14 cellular contexts compared by ENCODE assay signal in genomic region chr9:126527109-126527825, GRCh38.
"Had no signal": no experiment of that assay in that cellular context is flagged by ENCODE, and none has a peak within 500 bp of the region (broad histone marks: within the 10 kb centered on the region; RNA-seq: fewer than 3 reads in every experiment).

No MANE protein-coding gene starts in this region.

- FAIRE-seq: keratinocyte had no signal

- H3K27ac Mint-ChIP-seq: activated CD4-positive, alpha-beta memory T cell treated with anti-CD3 and anti-CD28 coated beads for 36 hours; activated CD4-positive, alpha-beta T cell treated with anti-CD3 and anti-CD28 coated beads for 36 hours; activated naive CD8-positive, alpha-beta T cell; effector memory CD8-positive, alpha-beta T cell; naive thymus-derived CD8-positive, alpha-beta T cell; stimulated activated naive CD8-positive, alpha-beta T cell treated with anti-CD3 and anti-CD28 coated beads, Interleukin-15, Interleukin-2, amounts not matched to agents 100 ng/mL and 50 ng/mL, for 24 hours; T-cell; WTC11 had no signal

- H3K36me3 ChIP-seq: suprapubic skin, transverse colon had no signal

- ATAC-seq: activated CD4-positive, alpha-beta T cell treated with anti-CD3 and anti-CD28 coated beads for 36 hours; effector memory CD8-positive, alpha-beta T cell; left ventricle myocardium superior; naive thymus-derived CD8-positive, alpha-beta T cell; T-cell had no signal

- H3K27ac ChIP-seq: hepatocyte, suprapubic skin, transverse colon had no signal

- H2AFZ ChIP-seq: hepatocyte had no signal

- H3K36me3 Mint-ChIP-seq: activated CD4-positive, alpha-beta memory T cell treated with anti-CD3 and anti-CD28 coated beads for 36 hours; activated naive CD8-positive, alpha-beta T cell; naive thymus-derived CD8-positive, alpha-beta T cell; T-cell; WTC11 had no signal

- H3K4me3 ChIP-seq: hepatocyte, suprapubic skin, transverse colon had no signal

- H3K4me3 Mint-ChIP-seq: activated CD4-positive, alpha-beta memory T cell treated with anti-CD3 and anti-CD28 coated beads for 36 hours; activated CD4-positive, alpha-beta T cell treated with anti-CD3 and anti-CD28 coated beads for 36 hours; activated naive CD8-positive, alpha-beta T cell; effector memory CD8-positive, alpha-beta T cell; naive thymus-derived CD8-positive, alpha-beta T cell; stimulated activated naive CD8-positive, alpha-beta T cell treated with anti-CD3 and anti-CD28 coated beads, Interleukin-15, Interleukin-2, amounts not matched to agents 100 ng/mL and 50 ng/mL, for 24 hours; T-cell; WTC11 had no signal

- DNase-seq: activated CD4-positive, alpha-beta memory T cell treated with anti-CD3 and anti-CD28 coated beads for 36 hours; activated CD4-positive, alpha-beta T cell treated with anti-CD3 and anti-CD28 coated beads for 36 hours; effector memory CD8-positive, alpha-beta T cell; left ventricle myocardium superior; retina; T-cell; transverse colon had no signal

- H3K4me2 ChIP-seq: hepatocyte had no signal

- H3K79me2 ChIP-seq: hepatocyte had no signal

- H3K9me3 Mint-ChIP-seq: activated CD4-positive, alpha-beta memory T cell treated with anti-CD3 and anti-CD28 coated beads for 36 hours; effector memory CD8-positive, alpha-beta T cell; naive thymus-derived CD8-positive, alpha-beta T cell; stimulated activated naive CD8-positive, alpha-beta T cell treated with anti-CD3 and anti-CD28 coated beads, Interleukin-15, Interleukin-2, amounts not matched to agents 100 ng/mL and 50 ng/mL, for 24 hours; T-cell; WTC11 had no signal

- H3K27me3 Mint-ChIP-seq: activated naive CD8-positive, alpha-beta T cell; effector memory CD8-positive, alpha-beta T cell had no signal

- H3K4me1 ChIP-seq: transverse colon had no signal

- H3K9me3 ChIP-seq: suprapubic skin, transverse colon had no signal
